8 cellular contexts compared by ENCODE assay signal in genomic region chr22:41446639-41447434, GRCh38. TPM values are rescaled to one million over a fixed set of nuclear protein-coding genes. Genes with fewer than 3 reads are reported as not detected.
DNase-seq lines count a peak whose midpoint lies in the region; ATAC-seq and TF ChIP-seq lines count a peak whose summit lies in the region.

TOB2 (minus strand) TSS chr22:41446801; CDS start chr22:41437345, 9,456 bp downstream.

- no peaks in the 10 kb centered on the region for H3K9me3 ChIP-seq in psoas muscle

- H3K4me3 ChIP-seq in psoas muscle (peak within 1 kb of the TSS; percentile 98), urinary bladder (ENCODE audit: low read depth, low read length) (peak within 1 kb of the TSS; percentile 93)

- H3K36me3 ChIP-seq in psoas muscle (ENCODE audit: insufficient read depth in 1 of 2, low read depth in 1 of 2) (peaks cover 0 to 16% of the 10 kb centered on the region in 2 donors), urinary bladder (ENCODE audit: insufficient read depth) (no peaks in the 10 kb centered on the region)

- peaks cover 30% of the 10 kb centered on the region for H3K4me1 ChIP-seq in psoas muscle
- H3K4me1 ChIP-seq in urinary bladder (ENCODE audit: insufficient read depth) = no peaks in the 10 kb centered on the region

- intact Hi-C loops in T-helper 2 cell treated with Interferon-gamma antibody and Interleukin-4, amounts not matched to agents 100 ng/mL and 5 ng/mL, for 36 hours (cut with micrococcal nuclease) = loop anchor here (10.0 kb wide), 2 partner anchors 592 to 812 kb away; partner anchors contain the start of genes MRTFA, ST13 and XPNPEP3
- intact Hi-C loops in left ventricle myocardium superior (cut with micrococcal nuclease) = no loop called here
- intact Hi-C loops in psoas muscle (cut with DNase I) = loop anchor here in 1 of 2 donors (5.0 kb wide), 1 partner anchor 65 kb away; no protein-coding TSS in a partner anchor

- H3K27ac ChIP-seq in angular gyrus (ENCODE audit: low read depth, low read length) = peak within 1 kb of the TSS; percentile 99
- H3K27ac ChIP-seq in psoas muscle = peak within 1 kb of the TSS; percentile 99
- H3K27ac ChIP-seq in urinary bladder (ENCODE audit: low read depth) = peak within 1 kb of the TSS; percentile 97

- ATAC-seq in HG02840 (IDR thresholded peaks at IDR 0.05; ENCODE audit: low FRiP score, unreplicated experiment) (peak; percentile 39), left ventricle myocardium superior (peak; percentile 67), psoas muscle (peak; percentile 66 to 73 (median 68))

- WGBS in psoas muscle, 3 donors = 0% methylated on average over 79 to 85 of the region's 85 CpGs
- under 1% methylated on average over 85 of the region's 85 CpGs for WGBS in urinary bladder

- TF ChIP-seq CTCF in psoas muscle (IDR thresholded peaks at IDR 0.05) = no peak

- DNase-seq in GM04504 (ENCODE audit: low read depth) (peak; percentile 87), NCI-H1930 (lab: John Stamatoyannopoulos, UW) (peak; percentile 87 to 95), left ventricle myocardium superior (peak; percentile 97), psoas muscle (peak; percentile 96 to 97)

- no peaks in the 10 kb centered on the region for H3K27me3 ChIP-seq in psoas muscle (ENCODE audit: insufficient read depth in 3 of 3, low read length in 2 of 3)

RNA-seq across cellular contexts. Expression of gene TOB2, which starts in this region (rescaled TPM):
- total RNA-seq in T-helper 2 cell treated with Interferon-gamma antibody and Interleukin-4, amounts not matched to agents 100 ng/mL and 5 ng/mL, for 36 hours = 30.8 and 32.7 TPM in 2 replicates
- 71.8 TPM for total RNA-seq in left ventricle myocardium superior
- total RNA-seq in psoas muscle = 100 to 1,000 TPM in 1 of 4 donors, 10 to 100 TPM in 3; 12.3 to 111 (median 50.9) TPM
- 10 to 100 TPM in 2 of 3 donors, 1 to 10 TPM in 1; 9.5 to 26.1 (median 23.4) TPM for polyA plus RNA-seq in psoas muscle
- total RNA-seq in urinary bladder = 20.9 TPM
- 34.0 TPM for polyA plus RNA-seq in urinary bladder

Comparison
In these comparisons a context has a peak if more than half of its experiments do, and no peak if none do; other contexts are left out.
1. Peak in every context shown above with its lines: DNase-seq, ATAC-seq, H3K4me3 ChIP-seq and H3K27ac ChIP-seq.